ENCODE assay signal across 1 cellular context in the genomic region with DNA sequence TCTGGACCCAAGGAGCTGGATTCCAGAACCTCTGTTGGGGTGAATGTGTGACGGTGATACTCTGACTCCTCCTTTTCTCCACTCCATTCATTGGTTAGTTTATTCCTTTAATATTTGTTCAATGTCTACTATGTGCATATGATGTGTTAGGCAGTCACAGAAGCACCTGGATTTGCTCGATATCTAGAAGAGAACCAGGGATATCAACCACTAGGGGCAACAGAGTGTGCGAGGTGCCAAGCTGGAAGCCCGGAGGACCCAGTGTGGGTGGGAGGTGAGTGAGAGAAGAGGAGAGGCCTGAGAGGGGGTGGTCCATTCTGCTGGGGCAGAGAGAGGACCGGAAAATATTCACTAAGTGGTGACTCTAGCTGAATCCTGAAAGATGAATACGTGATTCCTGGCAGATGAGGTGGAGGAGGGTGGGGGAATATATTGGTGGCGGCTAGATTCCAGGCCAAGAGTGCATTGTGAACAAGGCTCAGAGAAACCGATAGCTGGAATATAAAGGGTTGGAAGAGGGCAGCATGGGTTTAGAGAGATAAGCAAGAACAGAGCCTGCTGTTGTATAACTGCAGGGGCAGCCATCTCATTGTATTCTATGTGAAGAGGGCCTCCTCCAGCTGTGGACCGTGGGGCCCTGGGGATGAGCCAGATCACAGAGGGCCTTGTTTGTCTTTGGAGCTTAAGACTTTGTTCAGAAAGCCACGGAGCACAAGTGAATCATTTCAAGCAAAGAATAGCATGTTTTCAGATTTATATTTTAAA.
TF ChIP-seq lines count a peak whose summit lies in the region.

No MANE protein-coding gene starts in this region.

TF ChIP-seq in HepG2, 621 proteins besides CTCF, POLR2A, EP300 and RAD21 (continued from another document and continues in another):
- TF ChIP-seq, protein P1, sequence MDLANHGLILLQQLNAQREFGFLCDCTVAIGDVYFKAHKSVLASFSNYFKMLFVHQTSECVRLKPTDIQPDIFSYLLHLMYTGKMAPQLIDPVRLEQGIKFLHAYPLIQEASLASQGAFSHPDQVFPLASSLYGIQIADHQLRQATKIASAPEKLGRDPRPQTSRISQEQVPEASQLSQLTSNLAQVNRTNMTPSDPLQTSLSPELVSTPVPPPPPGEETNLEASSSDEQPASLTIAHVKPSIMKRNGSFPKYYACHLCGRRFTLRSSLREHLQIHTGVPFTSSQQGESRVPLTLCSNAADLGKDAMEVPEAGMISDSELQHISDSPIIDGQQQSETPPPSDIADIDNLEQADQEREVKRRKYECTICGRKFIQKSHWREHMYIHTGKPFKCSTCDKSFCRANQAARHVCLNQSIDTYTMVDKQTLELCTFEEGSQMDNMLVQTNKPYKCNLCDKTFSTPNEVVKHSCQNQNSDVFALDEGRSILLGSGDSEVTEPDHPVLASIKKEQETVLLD (CRISPR knock-in tag; IDR thresholded peaks at IDR 0.05; ENCODE audit: low read depth), result no peak
- TF ChIP-seq ZNF446 (CRISPR knock-in tag; IDR thresholded peaks at IDR 0.05) (no peak), TSC22D2 (CRISPR knock-in tag; IDR thresholded peaks at IDR 0.05; ENCODE audit: borderline replicate concordance) (no peak), ZNF550 (CRISPR knock-in tag; IDR thresholded peaks at IDR 0.05; ENCODE audit: borderline replicate concordance) (no peak), RELA (CRISPR knock-in tag; IDR thresholded peaks at IDR 0.05) (no peak), ZFP90 (CRISPR knock-in tag; IDR thresholded peaks at IDR 0.05; ENCODE audit: borderline replicate concordance) (no peak), SNRNP70 (IDR thresholded peaks at IDR 0.05; ENCODE audit: low read depth, low read length) (no peak), KAT8 (CRISPR knock-in tag; IDR thresholded peaks at IDR 0.05) (peak; percentile 26; the same call in 1 of the 2 replicates), YY1 (IDR thresholded peaks at IDR 0.05; ENCODE audit: insufficient read depth, insufficient replicate concordance, low read depth, low read length) (peak; percentile 32), NFE2L1 (CRISPR knock-in tag; IDR thresholded peaks at IDR 0.05; ENCODE audit: borderline replicate concordance) (no peak), ZSCAN31 (CRISPR knock-in tag; IDR thresholded peaks at IDR 0.05; ENCODE audit: low read depth) (no peak), ZNF776 (CRISPR knock-in tag; IDR thresholded peaks at IDR 0.05) (no peak), ZNF251 (CRISPR knock-in tag; IDR thresholded peaks at IDR 0.05) (no peak), IKZF4 (CRISPR knock-in tag; IDR thresholded peaks at IDR 0.05; ENCODE audit: borderline replicate concordance, low read depth, not compliant biosample characterization) (no peak), ATM (IDR thresholded peaks at IDR 0.05; ENCODE audit: borderline replicate concordance) (no peak), ZNF841 (CRISPR knock-in tag; IDR thresholded peaks at IDR 0.05; ENCODE audit: borderline replicate concordance) (no peak), FOXP1 (IDR thresholded peaks at IDR 0.05) (no peak), FOXP1 (CRISPR knock-in tag; IDR thresholded peaks at IDR 0.05) (peak; percentile 49; the same call in 1 of the 2 replicates), NAIF1 (CRISPR knock-in tag; IDR thresholded peaks at IDR 0.05; ENCODE audit: borderline replicate concordance) (no peak), KLF15 (CRISPR knock-in tag; IDR thresholded peaks at IDR 0.05; ENCODE audit: borderline replicate concordance) (no peak), MAFG (CRISPR knock-in tag; IDR thresholded peaks at IDR 0.05) (no peak)
- TF ChIP-seq, protein P2, sequence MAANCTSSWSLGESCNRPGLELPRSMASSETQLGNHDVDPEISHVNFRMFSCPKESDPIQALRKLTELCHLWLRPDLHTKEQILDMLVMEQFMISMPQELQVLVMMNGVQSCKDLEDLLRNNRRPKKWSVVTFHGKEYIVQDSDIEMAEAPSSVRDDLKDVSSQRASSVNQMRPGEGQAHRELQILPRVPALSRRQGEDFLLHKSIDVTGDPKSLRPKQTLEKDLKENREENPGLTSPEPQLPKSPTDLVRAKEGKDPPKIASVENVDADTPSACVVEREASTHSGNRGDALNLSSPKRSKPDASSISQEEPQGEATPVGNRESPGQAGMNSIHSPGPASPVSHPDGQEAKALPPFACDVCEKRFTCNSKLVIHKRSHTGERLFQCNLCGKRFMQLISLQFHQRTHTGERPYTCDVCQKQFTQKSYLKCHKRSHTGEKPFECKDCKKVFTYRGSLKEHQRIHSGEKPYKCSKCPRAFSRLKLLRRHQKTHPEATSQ (CRISPR knock-in tag; IDR thresholded peaks at IDR 0.05; ENCODE audit: borderline replicate concordance), result no peak
- TF ChIP-seq, protein P3, sequence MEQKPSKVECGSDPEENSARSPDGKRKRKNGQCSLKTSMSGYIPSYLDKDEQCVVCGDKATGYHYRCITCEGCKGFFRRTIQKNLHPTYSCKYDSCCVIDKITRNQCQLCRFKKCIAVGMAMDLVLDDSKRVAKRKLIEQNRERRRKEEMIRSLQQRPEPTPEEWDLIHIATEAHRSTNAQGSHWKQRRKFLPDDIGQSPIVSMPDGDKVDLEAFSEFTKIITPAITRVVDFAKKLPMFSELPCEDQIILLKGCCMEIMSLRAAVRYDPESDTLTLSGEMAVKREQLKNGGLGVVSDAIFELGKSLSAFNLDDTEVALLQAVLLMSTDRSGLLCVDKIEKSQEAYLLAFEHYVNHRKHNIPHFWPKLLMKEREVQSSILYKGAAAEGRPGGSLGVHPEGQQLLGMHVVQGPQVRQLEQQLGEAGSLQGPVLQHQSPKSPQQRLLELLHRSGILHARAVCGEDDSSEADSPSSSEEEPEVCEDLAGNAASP (CRISPR knock-in tag; IDR thresholded peaks at IDR 0.05; ENCODE audit: borderline replicate concordance), result no peak; the same call in 1 of the 2 replicates
- TF ChIP-seq, protein P4, sequence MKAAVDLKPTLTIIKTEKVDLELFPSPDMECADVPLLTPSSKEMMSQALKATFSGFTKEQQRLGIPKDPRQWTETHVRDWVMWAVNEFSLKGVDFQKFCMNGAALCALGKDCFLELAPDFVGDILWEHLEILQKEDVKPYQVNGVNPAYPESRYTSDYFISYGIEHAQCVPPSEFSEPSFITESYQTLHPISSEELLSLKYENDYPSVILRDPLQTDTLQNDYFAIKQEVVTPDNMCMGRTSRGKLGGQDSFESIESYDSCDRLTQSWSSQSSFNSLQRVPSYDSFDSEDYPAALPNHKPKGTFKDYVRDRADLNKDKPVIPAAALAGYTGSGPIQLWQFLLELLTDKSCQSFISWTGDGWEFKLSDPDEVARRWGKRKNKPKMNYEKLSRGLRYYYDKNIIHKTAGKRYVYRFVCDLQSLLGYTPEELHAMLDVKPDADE (CRISPR knock-in tag; IDR thresholded peaks at IDR 0.05), result no peak
- TF ChIP-seq, protein P5, sequence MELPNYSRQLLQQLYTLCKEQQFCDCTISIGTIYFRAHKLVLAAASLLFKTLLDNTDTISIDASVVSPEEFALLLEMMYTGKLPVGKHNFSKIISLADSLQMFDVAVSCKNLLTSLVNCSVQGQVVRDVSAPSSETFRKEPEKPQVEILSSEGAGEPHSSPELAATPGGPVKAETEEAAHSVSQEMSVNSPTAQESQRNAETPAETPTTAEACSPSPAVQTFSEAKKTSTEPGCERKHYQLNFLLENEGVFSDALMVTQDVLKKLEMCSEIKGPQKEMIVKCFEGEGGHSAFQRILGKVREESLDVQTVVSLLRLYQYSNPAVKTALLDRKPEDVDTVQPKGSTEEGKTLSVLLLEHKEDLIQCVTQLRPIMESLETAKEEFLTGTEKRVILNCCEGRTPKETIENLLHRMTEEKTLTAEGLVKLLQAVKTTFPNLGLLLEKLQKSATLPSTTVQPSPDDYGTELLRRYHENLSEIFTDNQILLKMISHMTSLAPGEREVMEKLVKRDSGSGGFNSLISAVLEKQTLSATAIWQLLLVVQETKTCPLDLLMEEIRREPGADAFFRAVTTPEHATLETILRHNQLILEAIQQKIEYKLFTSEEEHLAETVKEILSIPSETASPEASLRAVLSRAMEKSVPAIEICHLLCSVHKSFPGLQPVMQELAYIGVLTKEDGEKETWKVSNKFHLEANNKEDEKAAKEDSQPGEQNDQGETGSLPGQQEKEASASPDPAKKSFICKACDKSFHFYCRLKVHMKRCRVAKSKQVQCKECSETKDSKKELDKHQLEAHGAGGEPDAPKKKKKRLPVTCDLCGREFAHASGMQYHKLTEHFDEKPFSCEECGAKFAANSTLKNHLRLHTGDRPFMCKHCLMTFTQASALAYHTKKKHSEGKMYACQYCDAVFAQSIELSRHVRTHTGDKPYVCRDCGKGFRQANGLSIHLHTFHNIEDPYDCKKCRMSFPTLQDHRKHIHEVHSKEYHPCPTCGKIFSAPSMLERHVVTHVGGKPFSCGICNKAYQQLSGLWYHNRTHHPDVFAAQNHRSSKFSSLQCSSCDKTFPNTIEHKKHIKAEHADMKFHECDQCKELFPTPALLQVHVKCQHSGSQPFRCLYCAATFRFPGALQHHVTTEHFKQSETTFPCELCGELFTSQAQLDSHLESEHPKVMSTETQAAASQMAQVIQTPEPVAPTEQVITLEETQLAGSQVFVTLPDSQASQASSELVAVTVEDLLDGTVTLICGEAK (IDR thresholded peaks at IDR 0.05), result no peak
- TF ChIP-seq, protein P5 (CRISPR knock-in tag; IDR thresholded peaks at IDR 0.05), result no peak
- TF ChIP-seq, protein P6, sequence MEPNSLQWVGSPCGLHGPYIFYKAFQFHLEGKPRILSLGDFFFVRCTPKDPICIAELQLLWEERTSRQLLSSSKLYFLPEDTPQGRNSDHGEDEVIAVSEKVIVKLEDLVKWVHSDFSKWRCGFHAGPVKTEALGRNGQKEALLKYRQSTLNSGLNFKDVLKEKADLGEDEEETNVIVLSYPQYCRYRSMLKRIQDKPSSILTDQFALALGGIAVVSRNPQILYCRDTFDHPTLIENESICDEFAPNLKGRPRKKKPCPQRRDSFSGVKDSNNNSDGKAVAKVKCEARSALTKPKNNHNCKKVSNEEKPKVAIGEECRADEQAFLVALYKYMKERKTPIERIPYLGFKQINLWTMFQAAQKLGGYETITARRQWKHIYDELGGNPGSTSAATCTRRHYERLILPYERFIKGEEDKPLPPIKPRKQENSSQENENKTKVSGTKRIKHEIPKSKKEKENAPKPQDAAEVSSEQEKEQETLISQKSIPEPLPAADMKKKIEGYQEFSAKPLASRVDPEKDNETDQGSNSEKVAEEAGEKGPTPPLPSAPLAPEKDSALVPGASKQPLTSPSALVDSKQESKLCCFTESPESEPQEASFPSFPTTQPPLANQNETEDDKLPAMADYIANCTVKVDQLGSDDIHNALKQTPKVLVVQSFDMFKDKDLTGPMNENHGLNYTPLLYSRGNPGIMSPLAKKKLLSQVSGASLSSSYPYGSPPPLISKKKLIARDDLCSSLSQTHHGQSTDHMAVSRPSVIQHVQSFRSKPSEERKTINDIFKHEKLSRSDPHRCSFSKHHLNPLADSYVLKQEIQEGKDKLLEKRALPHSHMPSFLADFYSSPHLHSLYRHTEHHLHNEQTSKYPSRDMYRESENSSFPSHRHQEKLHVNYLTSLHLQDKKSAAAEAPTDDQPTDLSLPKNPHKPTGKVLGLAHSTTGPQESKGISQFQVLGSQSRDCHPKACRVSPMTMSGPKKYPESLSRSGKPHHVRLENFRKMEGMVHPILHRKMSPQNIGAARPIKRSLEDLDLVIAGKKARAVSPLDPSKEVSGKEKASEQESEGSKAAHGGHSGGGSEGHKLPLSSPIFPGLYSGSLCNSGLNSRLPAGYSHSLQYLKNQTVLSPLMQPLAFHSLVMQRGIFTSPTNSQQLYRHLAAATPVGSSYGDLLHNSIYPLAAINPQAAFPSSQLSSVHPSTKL (CRISPR knock-in tag; IDR thresholded peaks at IDR 0.05), result peak; percentile 88
- TF ChIP-seq, protein P7, sequence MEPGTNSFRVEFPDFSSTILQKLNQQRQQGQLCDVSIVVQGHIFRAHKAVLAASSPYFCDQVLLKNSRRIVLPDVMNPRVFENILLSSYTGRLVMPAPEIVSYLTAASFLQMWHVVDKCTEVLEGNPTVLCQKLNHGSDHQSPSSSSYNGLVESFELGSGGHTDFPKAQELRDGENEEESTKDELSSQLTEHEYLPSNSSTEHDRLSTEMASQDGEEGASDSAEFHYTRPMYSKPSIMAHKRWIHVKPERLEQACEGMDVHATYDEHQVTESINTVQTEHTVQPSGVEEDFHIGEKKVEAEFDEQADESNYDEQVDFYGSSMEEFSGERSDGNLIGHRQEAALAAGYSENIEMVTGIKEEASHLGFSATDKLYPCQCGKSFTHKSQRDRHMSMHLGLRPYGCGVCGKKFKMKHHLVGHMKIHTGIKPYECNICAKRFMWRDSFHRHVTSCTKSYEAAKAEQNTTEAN (CRISPR knock-in tag; conservative IDR thresholded peaks at IDR 0.05), result no peak
- TF ChIP-seq, protein P8, sequence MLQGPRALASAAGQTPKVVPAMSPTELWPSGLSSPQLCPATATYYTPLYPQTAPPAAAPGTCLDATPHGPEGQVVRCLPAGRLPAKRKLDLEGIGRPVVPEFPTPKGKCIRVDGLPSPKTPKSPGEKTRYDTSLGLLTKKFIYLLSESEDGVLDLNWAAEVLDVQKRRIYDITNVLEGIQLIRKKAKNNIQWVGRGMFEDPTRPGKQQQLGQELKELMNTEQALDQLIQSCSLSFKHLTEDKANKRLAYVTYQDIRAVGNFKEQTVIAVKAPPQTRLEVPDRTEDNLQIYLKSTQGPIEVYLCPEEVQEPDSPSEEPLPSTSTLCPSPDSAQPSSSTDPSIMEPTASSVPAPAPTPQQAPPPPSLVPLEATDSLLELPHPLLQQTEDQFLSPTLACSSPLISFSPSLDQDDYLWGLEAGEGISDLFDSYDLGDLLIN (CRISPR knock-in tag; IDR thresholded peaks at IDR 0.05; ENCODE audit: borderline replicate concordance), result no peak
